In the genomic region with DNA sequence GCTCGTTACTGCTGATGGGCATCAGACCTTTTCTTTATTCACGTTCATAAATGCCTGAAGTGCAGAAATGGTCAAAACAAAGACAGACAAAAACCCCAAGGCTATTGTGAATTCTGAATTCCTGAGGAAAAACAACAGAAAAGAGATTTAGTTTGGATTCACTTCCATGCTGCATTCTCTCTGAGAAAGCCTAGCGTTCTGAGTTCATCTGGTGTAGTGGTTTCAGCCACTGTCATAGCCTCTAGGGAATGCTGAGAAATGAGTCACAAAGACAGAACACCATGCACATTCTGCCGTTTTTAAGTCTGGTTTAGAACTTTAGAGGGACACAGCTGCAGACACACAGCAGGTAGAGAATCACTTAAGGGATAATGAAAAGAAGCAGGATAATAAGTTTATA, we compare ENCODE assay signal across 1 cellular context.
TF ChIP-seq lines count a peak whose summit lies in the region.

No MANE protein-coding gene starts in this region.

TF ChIP-seq in GM23338, 12 proteins besides CTCF, POLR2A, EP300 and RAD21 (continued from another document):
- TF ChIP-seq POLR2AphosphoS5 (IDR thresholded peaks at IDR 0.05; ENCODE audit: low read depth) (no peak), NANOG (IDR thresholded peaks at IDR 0.05; ENCODE audit: borderline replicate concordance) (no peak), ZNF114 (CRISPR knock-in tag; IDR thresholded peaks at IDR 0.05) (no peak), ZNF331 (CRISPR knock-in tag; IDR thresholded peaks at IDR 0.05; ENCODE audit: low read depth) (no peak)
- TF ChIP-seq, protein P1, sequence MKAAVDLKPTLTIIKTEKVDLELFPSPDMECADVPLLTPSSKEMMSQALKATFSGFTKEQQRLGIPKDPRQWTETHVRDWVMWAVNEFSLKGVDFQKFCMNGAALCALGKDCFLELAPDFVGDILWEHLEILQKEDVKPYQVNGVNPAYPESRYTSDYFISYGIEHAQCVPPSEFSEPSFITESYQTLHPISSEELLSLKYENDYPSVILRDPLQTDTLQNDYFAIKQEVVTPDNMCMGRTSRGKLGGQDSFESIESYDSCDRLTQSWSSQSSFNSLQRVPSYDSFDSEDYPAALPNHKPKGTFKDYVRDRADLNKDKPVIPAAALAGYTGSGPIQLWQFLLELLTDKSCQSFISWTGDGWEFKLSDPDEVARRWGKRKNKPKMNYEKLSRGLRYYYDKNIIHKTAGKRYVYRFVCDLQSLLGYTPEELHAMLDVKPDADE (IDR thresholded peaks at IDR 0.05), result no peak
- TF ChIP-seq, protein P2, sequence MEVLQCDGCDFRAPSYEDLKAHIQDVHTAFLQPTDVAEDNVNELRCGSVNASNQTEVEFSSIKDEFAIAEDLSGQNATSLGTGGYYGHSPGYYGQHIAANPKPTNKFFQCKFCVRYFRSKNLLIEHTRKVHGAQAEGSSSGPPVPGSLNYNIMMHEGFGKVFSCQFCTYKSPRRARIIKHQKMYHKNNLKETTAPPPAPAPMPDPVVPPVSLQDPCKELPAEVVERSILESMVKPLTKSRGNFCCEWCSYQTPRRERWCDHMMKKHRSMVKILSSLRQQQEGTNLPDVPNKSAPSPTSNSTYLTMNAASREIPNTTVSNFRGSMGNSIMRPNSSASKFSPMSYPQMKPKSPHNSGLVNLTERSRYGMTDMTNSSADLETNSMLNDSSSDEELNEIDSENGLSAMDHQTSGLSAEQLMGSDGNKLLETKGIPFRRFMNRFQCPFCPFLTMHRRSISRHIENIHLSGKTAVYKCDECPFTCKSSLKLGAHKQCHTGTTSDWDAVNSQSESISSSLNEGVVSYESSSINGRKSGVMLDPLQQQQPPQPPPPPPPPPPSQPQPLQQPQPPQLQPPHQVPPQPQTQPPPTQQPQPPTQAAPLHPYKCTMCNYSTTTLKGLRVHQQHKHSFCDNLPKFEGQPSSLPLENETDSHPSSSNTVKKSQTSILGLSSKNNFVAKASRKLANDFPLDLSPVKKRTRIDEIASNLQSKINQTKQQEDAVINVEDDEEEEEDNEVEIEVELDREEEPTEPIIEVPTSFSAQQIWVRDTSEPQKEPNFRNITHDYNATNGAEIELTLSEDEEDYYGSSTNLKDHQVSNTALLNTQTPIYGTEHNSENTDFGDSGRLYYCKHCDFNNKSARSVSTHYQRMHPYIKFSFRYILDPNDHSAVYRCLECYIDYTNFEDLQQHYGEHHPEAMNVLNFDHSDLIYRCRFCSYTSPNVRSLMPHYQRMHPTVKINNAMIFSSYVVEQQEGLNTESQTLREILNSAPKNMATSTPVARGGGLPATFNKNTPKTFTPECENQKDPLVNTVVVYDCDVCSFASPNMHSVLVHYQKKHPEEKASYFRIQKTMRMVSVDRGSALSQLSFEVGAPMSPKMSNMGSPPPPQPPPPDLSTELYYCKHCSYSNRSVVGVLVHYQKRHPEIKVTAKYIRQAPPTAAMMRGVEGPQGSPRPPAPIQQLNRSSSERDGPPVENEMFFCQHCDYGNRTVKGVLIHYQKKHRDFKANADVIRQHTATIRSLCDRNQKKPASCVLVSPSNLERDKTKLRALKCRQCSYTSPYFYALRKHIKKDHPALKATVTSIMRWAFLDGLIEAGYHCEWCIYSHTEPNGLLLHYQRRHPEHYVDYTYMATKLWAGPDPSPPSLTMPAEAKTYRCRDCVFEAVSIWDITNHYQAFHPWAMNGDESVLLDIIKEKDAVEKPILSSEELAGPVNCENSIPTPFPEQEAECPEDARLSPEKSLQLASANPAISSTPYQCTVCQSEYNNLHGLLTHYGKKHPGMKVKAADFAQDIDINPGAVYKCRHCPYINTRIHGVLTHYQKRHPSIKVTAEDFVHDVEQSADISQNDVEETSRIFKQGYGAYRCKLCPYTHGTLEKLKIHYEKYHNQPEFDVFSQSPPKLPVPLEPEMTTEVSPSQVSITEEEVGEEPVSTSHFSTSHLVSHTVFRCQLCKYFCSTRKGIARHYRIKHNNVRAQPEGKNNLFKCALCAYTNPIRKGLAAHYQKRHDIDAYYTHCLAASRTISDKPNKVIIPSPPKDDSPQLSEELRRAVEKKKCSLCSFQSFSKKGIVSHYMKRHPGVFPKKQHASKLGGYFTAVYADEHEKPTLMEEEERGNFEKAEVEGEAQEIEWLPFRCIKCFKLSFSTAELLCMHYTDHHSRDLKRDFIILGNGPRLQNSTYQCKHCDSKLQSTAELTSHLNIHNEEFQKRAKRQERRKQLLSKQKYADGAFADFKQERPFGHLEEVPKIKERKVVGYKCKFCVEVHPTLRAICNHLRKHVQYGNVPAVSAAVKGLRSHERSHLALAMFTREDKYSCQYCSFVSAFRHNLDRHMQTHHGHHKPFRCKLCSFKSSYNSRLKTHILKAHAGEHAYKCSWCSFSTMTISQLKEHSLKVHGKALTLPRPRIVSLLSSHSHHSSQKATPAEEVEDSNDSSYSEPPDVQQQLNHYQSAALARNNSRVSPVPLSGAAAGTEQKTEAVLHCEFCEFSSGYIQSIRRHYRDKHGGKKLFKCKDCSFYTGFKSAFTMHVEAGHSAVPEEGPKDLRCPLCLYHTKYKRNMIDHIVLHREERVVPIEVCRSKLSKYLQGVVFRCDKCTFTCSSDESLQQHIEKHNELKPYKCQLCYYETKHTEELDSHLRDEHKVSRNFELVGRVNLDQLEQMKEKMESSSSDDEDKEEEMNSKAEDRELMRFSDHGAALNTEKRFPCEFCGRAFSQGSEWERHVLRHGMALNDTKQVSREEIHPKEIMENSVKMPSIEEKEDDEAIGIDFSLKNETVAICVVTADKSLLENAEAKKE (CRISPR knock-in tag; IDR thresholded peaks at IDR 0.05), result no peak
